Comparison of ENCODE assay signal across 8 cellular contexts in the genomic region with DNA sequence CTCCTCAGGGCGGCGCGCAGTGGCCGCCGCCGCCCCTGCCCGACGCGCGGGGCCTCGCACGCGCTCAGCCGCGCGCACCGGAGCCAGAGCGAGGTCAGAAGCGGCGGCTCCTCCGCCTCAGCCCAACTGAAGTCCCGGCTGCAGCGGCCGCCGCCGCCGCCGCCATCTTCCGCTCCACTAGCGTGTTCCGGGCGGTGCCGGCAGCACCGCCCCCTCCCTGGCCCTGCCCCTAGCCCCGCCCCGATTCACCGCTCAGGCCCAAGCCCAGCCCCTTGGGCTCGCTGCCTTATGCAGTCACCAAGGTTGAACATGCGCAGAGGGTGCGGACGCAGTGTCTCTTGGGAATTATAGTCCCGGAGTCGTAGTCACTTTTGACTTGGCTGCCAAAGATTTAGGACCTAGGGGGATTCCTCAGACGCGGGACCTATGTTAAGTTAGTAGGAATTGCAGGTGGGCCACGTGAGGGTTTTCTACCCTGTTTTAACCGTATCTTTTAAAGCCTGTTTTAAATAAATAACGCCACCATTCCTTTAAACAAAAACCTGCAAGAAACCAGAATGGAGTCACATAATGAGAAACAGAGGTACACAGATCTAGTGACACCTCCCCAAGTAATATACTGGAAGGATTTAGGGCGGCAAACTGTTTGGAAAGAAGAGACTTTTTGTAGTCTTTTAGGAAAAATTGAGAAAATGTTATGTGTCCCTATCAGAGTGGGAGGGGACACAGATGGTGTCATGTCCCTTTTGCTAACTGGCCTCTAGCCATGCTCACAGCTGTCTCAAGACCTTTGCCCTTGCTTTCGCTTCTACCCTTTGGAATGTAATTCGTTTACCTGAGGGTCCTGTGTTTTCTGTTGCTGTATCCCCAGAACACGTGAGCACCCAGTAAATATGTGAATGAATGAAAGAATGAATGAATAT. TPM values are rescaled to one million over a fixed set of nuclear protein-coding genes. Genes with fewer than 3 reads are reported as not detected.
DNase-seq lines count a peak whose midpoint lies in the region; ATAC-seq, FAIRE-seq and TF ChIP-seq lines count a peak whose summit lies in the region.

PPTC7 (minus strand) TSS at position 182 of the 923 bp plus-strand sequence. CDS start 287 bp downstream, outside the sequence.

- H4K20me1 ChIP-seq in Karpas-422 (ENCODE audit: insufficient read depth, low read depth, low read length): peaks cover 16% of the 10 kb centered on the region

- H3K27ac ChIP-seq in Karpas-422 (ENCODE audit: low read length): peak within 1 kb of the TSS; percentile 79
- H3K27ac ChIP-seq in esophagus muscularis mucosa (replicated peaks in 1 of 4): peak within 1 kb of the TSS; percentile 96 to 98 (median 96)
- peak within 1 kb of the TSS; percentile 93 for H3K27ac ChIP-seq in muscle layer of duodenum (ENCODE audit: low read length)

- H3K9me3 ChIP-seq in Karpas-422 (ENCODE audit: low read length) (no peaks in the 10 kb centered on the region), esophagus muscularis mucosa (no peaks in the 10 kb centered on the region), muscle layer of duodenum (ENCODE audit: control insufficient read depth in 1 of 2, low read length in 2 of 2) (no peaks in the 10 kb centered on the region)

- peak within 1 kb of the TSS; percentile 96 to 98 for H3K4me3 Mint-ChIP-seq in activated T-cell treated with anti-CD3 and anti-CD28 coated beads, Interleukin-2, amount 50 U/mL, for 72 hours

- peaks cover 49% of the 10 kb centered on the region for H3K79me2 ChIP-seq in Karpas-422 (ENCODE audit: low read length)

- peak within 1 kb of the TSS; percentile 76 for H3K4me3 ChIP-seq in Karpas-422 (ENCODE audit: low read length)
- H3K4me3 ChIP-seq in esophagus muscularis mucosa: peak within 1 kb of the TSS; percentile 84 to 95 (median 86)
- H3K4me3 ChIP-seq in muscle layer of duodenum (ENCODE audit: low read depth in 1 of 2, low read length in 2 of 2): peak within 1 kb of the TSS; percentile 86 to 89

- H3K36me3 ChIP-seq in Karpas-422 (ENCODE audit: insufficient read depth, low read length) (peaks cover 12% of the 10 kb centered on the region; the same call in 1 of the 2 replicates), esophagus muscularis mucosa (no peaks in the 10 kb centered on the region), muscle layer of duodenum (ENCODE audit: control insufficient read depth in 1 of 2, insufficient read depth in 2 of 2, low read length in 2 of 2) (no peaks in the 10 kb centered on the region)

- intact Hi-C loops in esophagus muscularis mucosa (cut with DNase I): loop anchor here (5.0 kb wide), 1 partner anchor 36 kb away; no protein-coding TSS in a partner anchor

- H3K9me3 Mint-ChIP-seq in activated T-cell treated with anti-CD3 and anti-CD28 coated beads, Interleukin-2, amount 50 U/mL, for 72 hours: no peaks in the 10 kb centered on the region

- no peaks in the 10 kb centered on the region for H3K27me3 Mint-ChIP-seq in activated T-cell treated with anti-CD3 and anti-CD28 coated beads, Interleukin-2, amount 50 U/mL, for 72 hours (ENCODE audit: low read depth)

- H3K9ac ChIP-seq in Karpas-422 (ENCODE audit: low read length): peak within 1 kb of the TSS; percentile 83

- H3K9me2 ChIP-seq in Karpas-422 (replicated peaks; ENCODE audit: insufficient read depth, low read length): no peaks in the 10 kb centered on the region

- peak; percentile 48 for TF ChIP-seq POLR2A in esophagus muscularis mucosa (IDR thresholded peaks at IDR 0.05; ENCODE audit: low read depth)

- TF ChIP-seq CTCF in esophagus muscularis mucosa (IDR thresholded peaks at IDR 0.05): peak in 1 of 3 experiments; percentile 15

- H3K4me1 ChIP-seq in Karpas-422 (ENCODE audit: low read length) (peaks cover 60% of the 10 kb centered on the region), esophagus muscularis mucosa (peaks cover 58 to 75% (median 68%) of the 10 kb centered on the region in 4 donors), muscle layer of duodenum (ENCODE audit: control insufficient read depth in 1 of 2, insufficient read depth in 2 of 2, low read length in 2 of 2) (peaks cover 22 to 43% of the 10 kb centered on the region in 2 donors)

- H3K27me3 ChIP-seq in Karpas-422 (ENCODE audit: low read length) (no peaks in the 10 kb centered on the region), esophagus muscularis mucosa (no peaks in the 10 kb centered on the region), muscle layer of duodenum (ENCODE audit: low read depth, low read length) (no peaks in the 10 kb centered on the region)

- H3K36me3 Mint-ChIP-seq in activated T-cell treated with anti-CD3 and anti-CD28 coated beads, Interleukin-2, amount 50 U/mL, for 72 hours (ENCODE audit: insufficient read depth in 2 of 2): peaks cover 5 to 6% of the 10 kb centered on the region in 2 donors

- H3K4me1 Mint-ChIP-seq in activated T-cell treated with anti-CD3 and anti-CD28 coated beads, Interleukin-2, amount 50 U/mL, for 72 hours (ENCODE audit: low read depth): peaks cover 67% of the 10 kb centered on the region

- H3K27ac Mint-ChIP-seq in activated T-cell treated with anti-CD3 and anti-CD28 coated beads, Interleukin-2, amount 50 U/mL, for 72 hours: peak within 1 kb of the TSS; percentile 99

- peak within 1 kb of the TSS; percentile 77 for H3K4me2 ChIP-seq in Karpas-422 (ENCODE audit: low read depth, low read length, poor library complexity, severe bottlenecking)

- 7% methylated on average over 15 of the region's 52 CpGs for WGBS in esophagus muscularis mucosa

- no peak for TF ChIP-seq EP300 in esophagus muscularis mucosa (IDR thresholded peaks at IDR 0.05)

- FAIRE-seq in RCC 7860 (lab: Jason Lieb, UNC): peak; percentile 17

- peak; percentile 73 for ATAC-seq in GM21786 (IDR thresholded peaks at IDR 0.05; ENCODE audit: unreplicated experiment)
- peak; percentile 86 to 88 for ATAC-seq in activated T-cell treated with anti-CD3 and anti-CD28 coated beads, Interleukin-2, amount 50 U/mL, for 72 hours (replicated peaks in 1 of 2)

- peak within 1 kb of the TSS; percentile 76 for H2AFZ ChIP-seq in Karpas-422 (ENCODE audit: low read length)

- DNase-seq in DMS79 (lab: John Stamatoyannopoulos, UW) (peak; percentile 89), Karpas-422 (peak; percentile 99), RCC 7860 (ENCODE audit: low spot score) (peak; percentile 76), esophagus muscularis mucosa (ENCODE audit: extremely low spot score) (peak; percentile 98)
- DNase-seq in activated T-cell treated with anti-CD3 and anti-CD28 coated beads, Interleukin-2, amount 50 U/mL, for 72 hours: peak; percentile 96
- DNase-seq in stimulated activated CD8-positive, alpha-beta memory T cell treated with anti-CD3 and anti-CD28 coated beads, Interleukin-7, amount 100 ng/mL, for 24 hours (ENCODE audit: low read depth): peak; percentile 93

RNA-seq across cellular contexts. Expression of gene PPTC7, which starts in this region (rescaled TPM):
- total RNA-seq in Karpas-422 (2014; rRNA removed; shearing (Covaris generic); ENCODE audit: low replicate concordance): 16.1 and 27.4 TPM in 2 replicates
- 10 to 100 TPM; 42.6 to 42.9 TPM for total RNA-seq in activated T-cell treated with anti-CD3 and anti-CD28 coated beads, Interleukin-2, amount 50 U/mL, for 72 hours
- 10 to 100 TPM; 36.6 to 55.6 (median 53.2) TPM for total RNA-seq in esophagus muscularis mucosa

Comparison
In these comparisons a context has a peak if more than half of its experiments do, and no peak if none do; other contexts are left out.
1. Peak in every context shown above with its lines: DNase-seq, ATAC-seq, H3K4me3 ChIP-seq and H3K27ac ChIP-seq.